ENCODE assay signal across 8 cellular contexts in genomic region chr2:99085400-99085799, GRCh38. TPM values are rescaled to one million over a fixed set of nuclear protein-coding genes. Genes with fewer than 3 reads are reported as not detected.
A peak's percentile ranks its signal among the peaks of the same experiment; 100 is the strongest.
DNase-seq lines count a peak whose midpoint lies in the region; ATAC-seq and TF ChIP-seq lines count a peak whose summit lies in the region.

No MANE protein-coding gene starts in this region.

- DNase-seq in NCI-H82 (lab: John Stamatoyannopoulos, UW) (peak; percentile 7), NCI-H82 treated with DMSO at 0.1 percent for 48 hours (lab: John Stamatoyannopoulos, UW; ENCODE audit: unreplicated experiment) (no peak), KBM-7 (peak; percentile 38), lung microvascular endothelial cell (ENCODE audit: low read depth in 2 of 2) (peak; percentile 4 to 26), Right ventricle myocardium inferior (ENCODE audit: missing footprints) (no peak), Peyer's patch (no peak), NCI-H1436 (lab: John Stamatoyannopoulos, UW) (no peak)
- peak; percentile 14 for DNase-seq in activated naive CD4-positive, alpha-beta T cell treated with anti-CD3 and anti-CD28 coated beads, Interleukin-2, amount 50 U/mL, for 16 hours

- no peaks in the 10 kb centered on the region for H3K4me1 ChIP-seq in Peyer's patch

- no peak overlapping the region for H3K4me3 ChIP-seq in Peyer's patch

- in situ Hi-C loops in KBM-7 (cut with MboI; ENCODE audit: low pct_unique_long_range_greater_than_20kb, low sequenced_read_pairs), result no loop called here

- no peak overlapping the region for H3K27ac ChIP-seq in Peyer's patch

- no peak for TF ChIP-seq POLR2A in Peyer's patch (IDR thresholded peaks at IDR 0.05)

- no peaks in the 10 kb centered on the region for H3K27me3 ChIP-seq in Peyer's patch

- no peaks in the 10 kb centered on the region for H3K9me3 ChIP-seq in Peyer's patch

- ATAC-seq in Right ventricle myocardium inferior, result no peak

- intact Hi-C loops in Right ventricle myocardium inferior (cut with DNase I), result no loop called here

- no peaks in the 10 kb centered on the region for H3K36me3 ChIP-seq in Peyer's patch

- no peak for TF ChIP-seq CTCF in Peyer's patch (IDR thresholded peaks at IDR 0.05)

RNA-seq across cellular contexts. Expression of gene C2orf15, which starts 56.1 kb away (rescaled TPM):
- total RNA-seq in lung microvascular endothelial cell, result 0.20 and 0.22 TPM in 2 replicates
- not detected for total RNA-seq in Right ventricle myocardium inferior
- total RNA-seq in Peyer's patch, result 1 to 10 TPM in 3 of 4 donors, not detected in 1; 3.7 to 7.1 (median 5.4) TPM

Comparison
In these comparisons a context has a peak if more than half of its experiments do, and no peak if none do; other contexts are left out.
1. DNase-seq: peak in NCI-H82 (single experiment), KBM-7 (single experiment), activated naive CD4-positive, alpha-beta T cell treated with anti-CD3 and anti-CD28 coated beads, Interleukin-2, amount 50 U/mL, for 16 hours (single experiment) and lung microvascular endothelial cell (2 of 2); none in NCI-H82 treated with DMSO at 0.1 percent for 48 hours (single experiment), Right ventricle myocardium inferior (single experiment), Peyer's patch (0 of 3) and NCI-H1436 (single experiment).